18 cellular contexts compared by ENCODE assay signal in the genomic region with DNA sequence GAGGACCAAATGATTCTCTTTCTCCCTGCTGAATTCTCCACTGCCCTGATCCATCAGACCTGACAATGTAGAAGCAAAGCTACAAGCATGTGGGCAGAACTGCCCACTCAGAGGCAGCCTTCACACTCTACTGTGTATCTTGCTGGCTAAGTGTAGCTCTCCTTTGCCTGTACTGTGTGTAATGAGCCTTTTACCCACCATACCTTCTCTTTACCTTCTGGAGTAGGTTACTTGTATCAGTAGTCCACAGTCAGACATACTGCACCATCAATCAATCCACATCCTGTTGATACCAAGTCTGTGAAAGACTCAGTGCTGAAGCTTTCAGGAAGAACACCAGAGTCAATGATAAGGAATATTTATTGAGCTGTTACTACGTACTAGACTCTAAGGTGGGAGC.
"Had no signal": no experiment of that assay in that cellular context is flagged by ENCODE, and none has a peak within 500 bp of the region (broad histone marks: within the 10 kb centered on the region; RNA-seq: fewer than 3 reads in every experiment).

No MANE protein-coding gene starts in this region.

- H3K4me3 Mint-ChIP-seq: activated naive CD4-positive, alpha-beta T cell treated with anti-CD3 and anti-CD28 coated beads for 36 hours had no signal

- H3K9me3 ChIP-seq: adrenal gland, breast epithelium, gastrocnemius medialis, left lung, spleen, tibial nerve had no signal

- H3K36me3 ChIP-seq: adrenal gland, breast epithelium, gastrocnemius medialis, left lung, spleen, tibial nerve had no signal

- H3K27me3 ChIP-seq: adrenal gland, breast epithelium, gastrocnemius medialis, left lung, spleen, tibial nerve had no signal

- ATAC-seq: esophagus mucosa, gastrocnemius medialis, left lung had no signal

- H3K4me1 ChIP-seq: adrenal gland, breast epithelium, gastrocnemius medialis, left lung, spleen, tibial nerve had no signal

- DNase-seq: activated CD4-positive, alpha-beta T cell treated with anti-CD3 and anti-CD28 coated beads for 4 hours; activated naive CD4-positive, alpha-beta T cell treated with anti-CD3 and anti-CD28 coated beads for 36 hours; adrenal gland; effector CD4-positive, alpha-beta T cell; gastrocnemius medialis; head of caudate nucleus; left lung; mammary epithelial cell; midbrain; occipital lobe; retina; spleen; stimulated activated naive CD4-positive, alpha-beta T cell treated with Interleukin-2 at 50 U/mL for 16 hours; T-helper 9 cell had no signal

- H3K27ac Mint-ChIP-seq: activated naive CD4-positive, alpha-beta T cell treated with anti-CD3 and anti-CD28 coated beads for 36 hours had no signal

- H3K27ac ChIP-seq: adrenal gland, breast epithelium, gastrocnemius medialis, left lung, SK-N-MC, spleen, tibial nerve had no signal

- H3K4me3 ChIP-seq: adrenal gland, breast epithelium, gastrocnemius medialis, left lung, SK-N-MC, spleen, tibial nerve had no signal
